In the genomic region with DNA sequence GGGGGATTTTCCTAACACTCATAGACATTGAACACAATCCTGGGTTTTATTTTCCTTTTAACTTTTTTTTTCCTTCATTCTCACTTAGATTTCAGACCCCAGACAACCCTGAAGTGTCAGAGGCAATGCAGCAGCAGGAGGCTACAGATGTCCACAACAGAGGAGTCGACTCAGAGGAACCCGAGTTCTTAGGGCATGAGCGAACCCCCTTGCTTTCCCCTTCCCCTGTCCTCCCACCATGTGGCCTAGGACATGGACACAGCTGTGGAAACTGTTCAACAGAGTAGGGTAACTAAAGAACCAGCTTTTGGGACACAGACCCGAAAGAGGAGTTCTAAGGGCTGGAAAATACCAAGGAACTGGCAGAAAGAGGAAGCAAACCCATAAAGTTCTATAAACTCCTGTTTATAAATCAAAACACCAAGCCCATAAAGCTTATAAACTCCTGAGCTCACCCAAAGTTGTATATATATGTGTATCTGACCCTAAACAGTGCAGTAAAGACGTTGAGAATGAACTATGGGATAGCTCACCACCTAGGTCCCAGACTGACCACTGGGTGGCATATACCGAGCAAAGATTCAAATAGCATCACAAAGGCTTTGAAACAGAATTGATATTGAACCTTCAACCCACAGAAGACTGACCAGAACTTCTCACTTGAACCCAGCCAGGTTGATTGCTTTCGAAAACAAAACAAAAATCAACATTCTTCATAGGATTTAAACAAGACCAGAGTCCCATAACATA, we compare ENCODE assay signal across 1 cellular context.
TF ChIP-seq lines count a peak whose summit lies in the region.

No MANE protein-coding gene starts in this region.

TF ChIP-seq in H1, 55 proteins besides CTCF, POLR2A, EP300 and RAD21 (continued from another document):
- TF ChIP-seq, protein P1, sequence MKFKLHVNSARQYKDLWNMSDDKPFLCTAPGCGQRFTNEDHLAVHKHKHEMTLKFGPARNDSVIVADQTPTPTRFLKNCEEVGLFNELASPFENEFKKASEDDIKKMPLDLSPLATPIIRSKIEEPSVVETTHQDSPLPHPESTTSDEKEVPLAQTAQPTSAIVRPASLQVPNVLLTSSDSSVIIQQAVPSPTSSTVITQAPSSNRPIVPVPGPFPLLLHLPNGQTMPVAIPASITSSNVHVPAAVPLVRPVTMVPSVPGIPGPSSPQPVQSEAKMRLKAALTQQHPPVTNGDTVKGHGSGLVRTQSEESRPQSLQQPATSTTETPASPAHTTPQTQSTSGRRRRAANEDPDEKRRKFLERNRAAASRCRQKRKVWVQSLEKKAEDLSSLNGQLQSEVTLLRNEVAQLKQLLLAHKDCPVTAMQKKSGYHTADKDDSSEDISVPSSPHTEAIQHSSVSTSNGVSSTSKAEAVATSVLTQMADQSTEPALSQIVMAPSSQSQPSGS (IDR thresholded peaks at IDR 0.05; ENCODE audit: low read length): no peak
- TF ChIP-seq SAP30 (IDR thresholded peaks at IDR 0.05; ENCODE audit: insufficient read depth, insufficient replicate concordance, low read length) (no peak), JUND (IDR thresholded peaks at IDR 0.05; ENCODE audit: low read length) (no peak)
